Comparison of ENCODE assay signal across 29 cellular contexts in genomic region chr17:61658183-61658582, GRCh38.
"Had no signal": no experiment of that assay in that cellular context is flagged by ENCODE, and none has a peak within 500 bp of the region (broad histone marks: within the 10 kb centered on the region; RNA-seq: fewer than 3 reads in every experiment).

No MANE protein-coding gene starts in this region.

- H3K9me3 Mint-ChIP-seq: natural killer cell; nephron; stimulated activated effector memory CD8-positive, alpha-beta T cell treated with anti-CD3 and anti-CD28 coated beads, Interleukin-12 subunit alpha, Interleukin-12 subunit beta, amount 100 ng/mL, for 72 hours; type B pancreatic cell had no signal

- H3K4me3 ChIP-seq: neural progenitor cell, ovary, psoas muscle, right lobe of liver, sigmoid colon, suprapubic skin, testis, tibial artery, transverse colon, upper lobe of right lung, uterus had no signal

- H3K4me1 ChIP-seq: neural progenitor cell, parathyroid adenoma, psoas muscle, right lobe of liver, sigmoid colon, suprapubic skin, testis, tibial artery, transverse colon, upper lobe of right lung, uterus had no signal

- H3K4me1 Mint-ChIP-seq: natural killer cell; nephron; neural progenitor cell; stimulated activated effector memory CD8-positive, alpha-beta T cell treated with anti-CD3 and anti-CD28 coated beads, Interleukin-12 subunit alpha, Interleukin-12 subunit beta, amount 100 ng/mL, for 72 hours; stimulated activated naive B cell treated with anti-CD40 and anti-IgM and Interleukin-4, amounts not matched to agents 10 μg/mL and 1 μg/mL and 100 μg/mL, for 72 hours had no signal

- H3K79me2 ChIP-seq: parathyroid adenoma had no signal

- H3K27ac Mint-ChIP-seq: natural killer cell; nephron; neural progenitor cell; progenitor cell of endocrine pancreas; stimulated activated effector memory CD8-positive, alpha-beta T cell treated with anti-CD3 and anti-CD28 coated beads, Interleukin-12 subunit alpha, Interleukin-12 subunit beta, amount 100 ng/mL, for 72 hours; stimulated activated naive B cell treated with anti-CD40 and anti-IgM and Interleukin-4, amounts not matched to agents 10 μg/mL and 1 μg/mL and 100 μg/mL, for 72 hours; stimulated activated naive CD8-positive, alpha-beta T cell treated with anti-CD3 and anti-CD28 coated beads, Interleukin-15, Interleukin-2, amounts not matched to agents 100 ng/mL and 50 ng/mL, for 24 hours; type B pancreatic cell had no signal

- H3K9me3 ChIP-seq: ovary, psoas muscle, right lobe of liver, sigmoid colon, suprapubic skin, testis, transverse colon, upper lobe of right lung had no signal

- FAIRE-seq: small intestine had no signal

- H3K36me3 ChIP-seq: neural progenitor cell, ovary, right lobe of liver, sigmoid colon, suprapubic skin, tibial artery, transverse colon, upper lobe of right lung, uterus had no signal

- H3K36me3 Mint-ChIP-seq: natural killer cell; neural progenitor cell; stimulated activated effector memory CD8-positive, alpha-beta T cell treated with anti-CD3 and anti-CD28 coated beads, Interleukin-12 subunit alpha, Interleukin-12 subunit beta, amount 100 ng/mL, for 72 hours; type B pancreatic cell had no signal

- DNase-seq: natural killer cell; occipital lobe; ovary; posterior cingulate gyrus; psoas muscle; right cardiac atrium; right lobe of liver; sigmoid colon; small intestine; stimulated activated CD4-positive, alpha-beta T cell treated with anti-CD3 and anti-CD28 coated beads, Interleukin-15, amount 100 ng/mL, for 24 hours; stimulated activated CD4-positive, alpha-beta T cell treated with anti-CD3 and anti-CD28 coated beads, Interleukin-2, amount 100 ng/mL, for 24 hours; stimulated activated CD4-positive, alpha-beta T cell treated with anti-CD3 and anti-CD28 coated beads, Interleukin-2, amount 100 ng/mL, for 48 hours; stimulated activated CD4-positive, alpha-beta T cell treated with anti-CD3 and anti-CD28 coated beads, Interleukin-4, amount 100 ng/mL, for 24 hours; stimulated activated naive B cell treated with anti-CD40 and anti-IgM and Interleukin-4, amounts not matched to agents 10 μg/mL and 1 μg/mL and 100 μg/mL, for 72 hours; stimulated activated naive CD4-positive, alpha-beta T cell treated with Interleukin-2 at 50 U/mL for 16 hours; substantia nigra; testis; tibial artery; transverse colon; upper lobe of right lung; uterus had no signal

- H2AFZ ChIP-seq: neural progenitor cell, parathyroid adenoma had no signal

- H3K27me3 ChIP-seq: neural progenitor cell, ovary, right lobe of liver, sigmoid colon, suprapubic skin, testis, tibial artery, transverse colon, upper lobe of right lung, uterus had no signal

- H3K9ac ChIP-seq: neural progenitor cell, parathyroid adenoma had no signal

- ATAC-seq: natural killer cell; psoas muscle; right cardiac atrium; right lobe of liver; stimulated activated effector memory CD8-positive, alpha-beta T cell treated with anti-CD3 and anti-CD28 coated beads, Interleukin-12 subunit alpha, Interleukin-12 subunit beta, amount 100 ng/mL, for 72 hours; stimulated activated naive B cell treated with anti-CD40 and anti-IgM and Interleukin-4, amounts not matched to agents 10 μg/mL and 1 μg/mL and 100 μg/mL, for 72 hours; upper lobe of right lung had no signal

- H3K27ac ChIP-seq: neural progenitor cell, ovary, parathyroid adenoma, psoas muscle, right lobe of liver, sigmoid colon, suprapubic skin, testis, tibial artery, transverse colon, upper lobe of right lung, uterus had no signal

- H3K4me3 Mint-ChIP-seq: natural killer cell; nephron; neural progenitor cell; stimulated activated effector memory CD8-positive, alpha-beta T cell treated with anti-CD3 and anti-CD28 coated beads, Interleukin-12 subunit alpha, Interleukin-12 subunit beta, amount 100 ng/mL, for 72 hours; stimulated activated naive B cell treated with anti-CD40 and anti-IgM and Interleukin-4, amounts not matched to agents 10 μg/mL and 1 μg/mL and 100 μg/mL, for 72 hours; stimulated activated naive CD8-positive, alpha-beta T cell treated with anti-CD3 and anti-CD28 coated beads, Interleukin-15, Interleukin-2, amounts not matched to agents 100 ng/mL and 50 ng/mL, for 24 hours; type B pancreatic cell had no signal

- H3K27me3 Mint-ChIP-seq: progenitor cell of endocrine pancreas had no signal

- H3K4me2 ChIP-seq: neural progenitor cell had no signal
